Comparison of ENCODE assay signal across 14 cellular contexts in the genomic region with DNA sequence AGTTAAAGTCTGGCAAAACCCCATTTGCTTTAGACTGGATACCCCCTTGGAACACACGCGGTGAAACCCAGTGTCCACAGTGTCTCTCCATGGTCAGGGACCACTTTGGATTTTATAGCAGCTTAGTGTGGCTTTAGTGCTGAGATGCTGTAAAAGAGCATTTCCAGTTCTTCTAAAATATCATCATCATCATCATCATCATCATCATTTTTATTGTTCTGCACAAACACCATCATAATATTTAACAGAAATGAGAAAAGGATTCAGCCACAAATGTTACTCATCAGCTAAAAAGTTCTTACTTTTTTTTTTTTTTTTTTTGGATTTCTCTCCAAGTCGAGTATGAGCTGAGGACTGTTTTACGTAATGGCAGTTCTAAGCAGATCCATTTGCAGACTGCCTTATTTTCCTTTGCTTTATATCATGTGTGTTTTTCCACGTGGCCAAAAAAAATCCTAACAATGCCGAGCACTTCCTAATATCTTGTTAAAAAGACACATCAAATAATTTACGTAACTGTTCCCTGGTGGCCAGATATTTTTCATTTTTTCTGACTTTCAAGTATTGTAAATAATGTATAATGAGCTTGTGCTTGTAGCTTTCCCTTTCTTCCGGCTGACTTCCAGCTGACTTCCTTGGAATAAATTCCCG.
A peak's percentile ranks its signal among the peaks of the same experiment; 100 is the strongest.
DNase-seq lines count a peak whose midpoint lies in the region; ATAC-seq and TF ChIP-seq lines count a peak whose summit lies in the region.
"Had no signal": no experiment of that assay in that cellular context is flagged by ENCODE, and none has a peak within 500 bp of the region (broad histone marks: within the 10 kb centered on the region; RNA-seq: fewer than 3 reads in every experiment).

No MANE protein-coding gene starts in this region.

- no peaks in the 10 kb centered on the region for H3K79me2 ChIP-seq in osteoblast (ENCODE audit: insufficient read depth, low read length)

- H3K4me1 Mint-ChIP-seq in T-helper 17 cell: peaks cover 16% of the 10 kb centered on the region
- H3K4me1 Mint-ChIP-seq: naive B cell had no signal

- DNase-seq in AG08395 (ENCODE audit: low spot score) (peak; percentile 76), Panc1 (ENCODE audit: low read depth, low spot score) (no peak), fibroblast of gingiva (ENCODE audit: low read depth) (peak; percentile 72), osteoblast (ENCODE audit: insufficient read length, low spot score, missing footprints) (peak; percentile 90), ACHN (no peak), T-helper 17 cell (no peak), NCI-H82 treated with DMSO at 0.1 percent for 48 hours (lab: John Stamatoyannopoulos, UW; ENCODE audit: unreplicated experiment) (no peak)
- no peak for DNase-seq in stimulated activated CD4-positive, alpha-beta T cell treated with anti-CD3 and anti-CD28 coated beads, Interleukin-1b, Interleukin-23, amount 100 ng/mL, for 48 hours
- DNase-seq: CD4-positive, CD25-positive, alpha-beta regulatory T cell; naive B cell; NCI-H510A treated with DMSO at 0.1 percent for 48 hours; RPMI8226; small intestine had no signal

- H3K27ac Mint-ChIP-seq in T-helper 17 cell: no peak overlapping the region
- H3K27ac Mint-ChIP-seq: naive B cell had no signal

- H3K9me3 ChIP-seq in Panc1 (ENCODE audit: control insufficient read depth, insufficient read depth, low read depth, low read length): no peaks in the 10 kb centered on the region
- no peaks in the 10 kb centered on the region for H3K9me3 ChIP-seq in osteoblast (ENCODE audit: low read depth, low read length)
- no peaks in the 10 kb centered on the region for H3K9me3 ChIP-seq in T-helper 17 cell (ENCODE audit: control insufficient read depth, low read length, poor library complexity, severe bottlenecking)

- H3K27me3 Mint-ChIP-seq in T-helper 17 cell: no peaks in the 10 kb centered on the region
- H3K27me3 Mint-ChIP-seq: CD4-positive, CD25-positive, alpha-beta regulatory T cell had no signal

- peaks cover 6% of the 10 kb centered on the region for H3K36me3 Mint-ChIP-seq in T-helper 17 cell (ENCODE audit: low read depth)
- H3K36me3 Mint-ChIP-seq: naive B cell had no signal

- H3K4me3 ChIP-seq in Panc1 (ENCODE audit: low read depth in 2 of 2, low read length in 2 of 2): no peak overlapping the region
- H3K4me3 ChIP-seq in osteoblast (ENCODE audit: insufficient read depth, low read length): no peak overlapping the region

- TF ChIP-seq CTCF in Panc1 (IDR thresholded peaks at IDR 0.05) (no peak), osteoblast (IDR thresholded peaks at IDR 0.05; ENCODE audit: extremely low read depth, low read depth, low read length) (no peak)

- POLR2A ChIA-PET in Panc1 (lab: Charles Lee): interaction anchor here (0.6 to 0.7 kb wide), 2 partner anchors 46 to 521 kb away, joined by 6 to 8 read pairs; no protein-coding TSS in a partner anchor

- peaks cover 22% of the 10 kb centered on the region for H3K4me1 ChIP-seq in Panc1 (ENCODE audit: control insufficient read depth, insufficient read depth, low read length)
- H3K4me1 ChIP-seq in osteoblast (ENCODE audit: insufficient read depth, low read length): peaks cover 31% of the 10 kb centered on the region

- in situ Hi-C loops in Panc1 (cut with HindIII; ENCODE audit: low pct_unique_long_range_greater_than_20kb, low sequenced_read_pairs) (no loop called here), ACHN (cut with HindIII; ENCODE audit: low pct_ligation_motif_present, low pct_unique_long_range_greater_than_20kb, low sequenced_read_pairs) (no loop called here)

- intact Hi-C loops in Panc1 (cut with micrococcal nuclease; ENCODE audit: unreplicated experiment): no loop called here

- no peaks in the 10 kb centered on the region for H3K27me3 ChIP-seq in Panc1 (ENCODE audit: control insufficient read depth, insufficient read depth, low read length)
- no peaks in the 10 kb centered on the region for H3K27me3 ChIP-seq in osteoblast (ENCODE audit: insufficient read depth, low read length)

- BruUV-seq in Panc1 (replicated peaks; lab: Mats Ljungman, UMichigan): no TSS peak

- no peaks in the 10 kb centered on the region for H4K20me1 ChIP-seq in osteoblast (ENCODE audit: insufficient read depth, low read length)

- peak overlapping the region; percentile 65 for H3K4me2 ChIP-seq in osteoblast (ENCODE audit: insufficient read depth, low read length)

- H3K27ac ChIP-seq in Panc1 (ENCODE audit: low read length) (peak overlapping the region; percentile 23; the same call in 1 of the 2 replicates), osteoblast (ENCODE audit: low read depth, low read length) (peak overlapping the region; percentile 63)

- ATAC-seq in Panc1 (no peak), T-helper 17 cell (no peak)
- ATAC-seq: activated CD4-positive, CD25-positive, alpha-beta regulatory T cell treated with anti-CD3 and anti-CD28 coated beads, Interleukin-2, amount 50 U/mL, for 24 hours had no signal

- H2AFZ ChIP-seq in osteoblast (ENCODE audit: low read length): peak overlapping the region; percentile 4

- H3K36me3 ChIP-seq in Panc1 (ENCODE audit: control insufficient read depth, insufficient read depth, low read length): no peaks in the 10 kb centered on the region
- peaks cover 2% of the 10 kb centered on the region for H3K36me3 ChIP-seq in osteoblast (ENCODE audit: insufficient read depth, low read length)

- CTCF ChIA-PET in Panc1 (lab: Charles Lee): no interaction called here

- H3K4me3 Mint-ChIP-seq in T-helper 17 cell: no peak overlapping the region
- H3K4me3 Mint-ChIP-seq: CD4-positive, CD25-positive, alpha-beta regulatory T cell; naive B cell had no signal

Comparison
In these comparisons a context has a peak if more than half of its experiments do, and no peak if none do; other contexts are left out.
1. DNase-seq: peak in AG08395 (single experiment), fibroblast of gingiva (single experiment) and osteoblast (single experiment); none in Panc1 (single experiment), ACHN (single experiment), T-helper 17 cell (0 of 3), stimulated activated CD4-positive, alpha-beta T cell treated with anti-CD3 and anti-CD28 coated beads, Interleukin-1b, Interleukin-23, amount 100 ng/mL, for 48 hours (single experiment) and NCI-H82 treated with DMSO at 0.1 percent for 48 hours (single experiment).